2 cellular contexts compared by ENCODE assay signal in genomic region chr13:64127192-64127591, GRCh38.
TF ChIP-seq lines count a peak whose summit lies in the region.

No MANE protein-coding gene starts in this region.

TF ChIP-seq in A549, 52 proteins besides CTCF, POLR2A, EP300 and RAD21:
- TF ChIP-seq FOSL2 (IDR thresholded peaks at IDR 0.05) (no peak), FOSL2 (CRISPR knock-in tag; IDR thresholded peaks at IDR 0.05) (no peak), EHF (CRISPR knock-in tag; IDR thresholded peaks at IDR 0.05) (no peak), MAFK (IDR thresholded peaks at IDR 0.05; ENCODE audit: partially characterized antibody) (peak; percentile 51), ZNF302 (CRISPR knock-in tag; IDR thresholded peaks at IDR 0.05) (no peak)

TF ChIP-seq in IMR-90, 13 proteins besides CTCF, POLR2A, EP300 and RAD21:
- TF ChIP-seq NFE2L2 (IDR thresholded peaks at IDR 0.05; ENCODE audit: low read depth, low read length) (no peak), CHD1 (IDR thresholded peaks at IDR 0.05; ENCODE audit: low read depth, low read length) (no peak), MAFK (IDR thresholded peaks at IDR 0.05; ENCODE audit: low read depth, low read length) (peak; percentile 71), RFX5 (IDR thresholded peaks at IDR 0.05; ENCODE audit: low read depth, low read length) (no peak), MXI1 (IDR thresholded peaks at IDR 0.05; ENCODE audit: borderline replicate concordance, low read depth, low read length) (no peak), CEBPB (IDR thresholded peaks at IDR 0.05; ENCODE audit: low read depth, low read length) (no peak)
